In the genomic region with DNA sequence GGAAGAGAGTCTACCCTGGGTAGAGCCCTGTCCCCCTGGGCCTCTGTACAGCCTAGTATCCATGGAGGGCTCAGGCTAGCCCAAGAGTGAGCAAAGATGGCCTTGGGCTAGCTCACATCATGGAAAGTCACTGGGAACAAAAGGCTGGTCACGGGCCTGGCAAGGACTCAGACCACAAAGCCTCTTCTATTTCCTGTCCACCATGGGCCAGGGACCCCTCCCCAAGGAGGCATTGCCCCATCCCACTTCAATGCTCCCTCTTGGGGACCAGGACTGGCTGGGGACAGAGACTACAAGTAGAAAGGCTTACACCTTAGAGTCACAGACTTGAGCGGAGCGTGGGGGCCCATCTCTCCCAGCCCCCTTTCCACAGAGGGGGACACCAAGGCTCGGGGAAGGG, we compare ENCODE assay signal across 18 cellular contexts. TPM values are rescaled to one million over a fixed set of nuclear protein-coding genes. Genes with fewer than 3 reads are reported as not detected.
A peak's percentile ranks its signal among the peaks of the same experiment; 100 is the strongest.
DNase-seq lines count a peak whose midpoint lies in the region; TF ChIP-seq lines count a peak whose summit lies in the region.
"Had no signal": no experiment of that assay in that cellular context is flagged by ENCODE, and none has a peak within 500 bp of the region (broad histone marks: within the 10 kb centered on the region; RNA-seq: fewer than 3 reads in every experiment).

No MANE protein-coding gene starts in this region.

- no peak overlapping the region for H2AFZ ChIP-seq in OCI-LY7 (ENCODE audit: low read length)

- H3K36me3 Mint-ChIP-seq in progenitor cell of endocrine pancreas (ENCODE audit: insufficient read depth), result no peaks in the 10 kb centered on the region
- H3K36me3 Mint-ChIP-seq in activated T-helper 1 cell treated with anti-CD3 and anti-CD28 coated beads, Interleukin-12 subunit alpha, Interleukin-12 subunit beta, Interleukin-2, Interleukin-4 antibody, amounts not matched to agents 30 ng/mL and 10 ng/mL and 1 ng/mL, durations not matched to agents 14 hours and 24 hours and 36 hours (ENCODE audit: low read depth), result no peaks in the 10 kb centered on the region
- H3K36me3 Mint-ChIP-seq: CD4-positive, alpha-beta memory T cell had no signal

- H3K27me3 Mint-ChIP-seq in progenitor cell of endocrine pancreas, result peaks cover 13% of the 10 kb centered on the region
- peaks cover 3% of the 10 kb centered on the region for H3K27me3 Mint-ChIP-seq in activated T-helper 1 cell treated with anti-CD3 and anti-CD28 coated beads, Interleukin-12 subunit alpha, Interleukin-12 subunit beta, Interleukin-2, Interleukin-4 antibody, amounts not matched to agents 30 ng/mL and 10 ng/mL and 1 ng/mL, durations not matched to agents 14 hours and 24 hours and 36 hours (ENCODE audit: insufficient read depth)
- H3K27me3 Mint-ChIP-seq: CD4-positive, alpha-beta memory T cell; stimulated activated naive CD8-positive, alpha-beta T cell treated with anti-CD3 and anti-CD28 coated beads, Interleukin-15, Interleukin-2, amounts not matched to agents 100 ng/mL and 50 ng/mL, for 24 hours had no signal

- H3K4me3 ChIP-seq in ascending aorta (no peak overlapping the region), foreskin fibroblast (ENCODE audit: low read depth in 1 of 2, low read length in 2 of 2) (no peak overlapping the region), OCI-LY7 (ENCODE audit: low read depth, low read length, poor library complexity, severe bottlenecking) (no peak overlapping the region)

- no peaks in the 10 kb centered on the region for H3K9me2 ChIP-seq in OCI-LY7 (ENCODE audit: insufficient read depth, low read length)

- CTCF ChIA-PET in OCI-LY7 (lab: Charles Lee; ENCODE audit: unreplicated experiment), result no interaction called here

- no peak overlapping the region for H3K4me2 ChIP-seq in OCI-LY7 (ENCODE audit: low read length)
- H3K4me2 ChIP-seq: KMS-11 had no signal

- H3K79me2 ChIP-seq in OCI-LY7 (ENCODE audit: insufficient read depth, low read depth, low read length), result no peaks in the 10 kb centered on the region

- no peaks in the 10 kb centered on the region for H3K27me3 ChIP-seq in ascending aorta

- peak overlapping the region; percentile 76 for H3K27ac Mint-ChIP-seq in progenitor cell of endocrine pancreas
- H3K27ac Mint-ChIP-seq in activated T-helper 1 cell treated with anti-CD3 and anti-CD28 coated beads, Interleukin-12 subunit alpha, Interleukin-12 subunit beta, Interleukin-2, Interleukin-4 antibody, amounts not matched to agents 30 ng/mL and 10 ng/mL and 1 ng/mL, durations not matched to agents 14 hours and 24 hours and 36 hours, result no peak overlapping the region
- H3K27ac Mint-ChIP-seq: activated CD4-positive, alpha-beta T cell treated with anti-CD3 and anti-CD28 coated beads, Interleukin-2, amount 10 ng/mL, durations not matched to agents 24 days and 14 days; activated naive CD4-positive, alpha-beta T cell treated with anti-CD3 and anti-CD28 coated beads for 36 hours; CD4-positive, alpha-beta memory T cell; stimulated activated naive CD8-positive, alpha-beta T cell treated with anti-CD3 and anti-CD28 coated beads, Interleukin-15, Interleukin-2, amounts not matched to agents 100 ng/mL and 50 ng/mL, for 24 hours had no signal

- no peak overlapping the region for H3K4me3 Mint-ChIP-seq in progenitor cell of endocrine pancreas (ENCODE audit: low read depth)
- no peak overlapping the region for H3K4me3 Mint-ChIP-seq in activated T-helper 1 cell treated with anti-CD3 and anti-CD28 coated beads, Interleukin-12 subunit alpha, Interleukin-12 subunit beta, Interleukin-2, Interleukin-4 antibody, amounts not matched to agents 30 ng/mL and 10 ng/mL and 1 ng/mL, durations not matched to agents 14 hours and 24 hours and 36 hours
- H3K4me3 Mint-ChIP-seq: activated CD4-positive, alpha-beta T cell treated with anti-CD3 and anti-CD28 coated beads, Interleukin-2, amount 10 ng/mL, durations not matched to agents 24 days and 14 days; activated naive CD4-positive, alpha-beta T cell treated with anti-CD3 and anti-CD28 coated beads for 36 hours; CD4-positive, alpha-beta memory T cell; stimulated activated naive CD8-positive, alpha-beta T cell treated with anti-CD3 and anti-CD28 coated beads, Interleukin-15, Interleukin-2, amounts not matched to agents 100 ng/mL and 50 ng/mL, for 24 hours had no signal

- POLR2A ChIA-PET in OCI-LY7 (lab: Charles Lee), result no interaction called here

- H4K20me1 ChIP-seq in OCI-LY7 (ENCODE audit: insufficient read depth, low read length), result no peaks in the 10 kb centered on the region

- intact Hi-C loops in ascending aorta (cut with DNase I) (no loop called here), OCI-LY7 (cut with micrococcal nuclease; ENCODE audit: unreplicated experiment) (no loop called here)
- intact Hi-C loops in activated T-helper 1 cell treated with anti-CD3 and anti-CD28 coated beads, Interleukin-12 subunit alpha, Interleukin-12 subunit beta, Interleukin-2, Interleukin-4 antibody, amounts not matched to agents 30 ng/mL and 10 ng/mL and 1 ng/mL, durations not matched to agents 14 hours and 24 hours and 36 hours (cut with micrococcal nuclease), result no loop called here

- H3K4me1 Mint-ChIP-seq in progenitor cell of endocrine pancreas (ENCODE audit: low read depth), result peaks cover 12% of the 10 kb centered on the region
- no peaks in the 10 kb centered on the region for H3K4me1 Mint-ChIP-seq in activated T-helper 1 cell treated with anti-CD3 and anti-CD28 coated beads, Interleukin-12 subunit alpha, Interleukin-12 subunit beta, Interleukin-2, Interleukin-4 antibody, amounts not matched to agents 30 ng/mL and 10 ng/mL and 1 ng/mL, durations not matched to agents 14 hours and 24 hours and 36 hours (ENCODE audit: low read depth)

- H3K36me3 ChIP-seq in ascending aorta, result no peaks in the 10 kb centered on the region
- H3K36me3 ChIP-seq in OCI-LY7 (ENCODE audit: insufficient read depth, low read length), result no peaks in the 10 kb centered on the region

- BruUV-seq in OCI-LY7 (replicated peaks; lab: Mats Ljungman, UMichigan), result no TSS peak

- H3K27ac ChIP-seq in ascending aorta, result peak overlapping the region; percentile 53 to 74
- H3K27ac ChIP-seq in OCI-LY7 (ENCODE audit: low read depth, low read length, poor library complexity, severe bottlenecking), result no peak overlapping the region
- H3K27ac ChIP-seq: KMS-11 had no signal

- H3K9me3 Mint-ChIP-seq in progenitor cell of endocrine pancreas (ENCODE audit: low read depth), result no peaks in the 10 kb centered on the region
- no peaks in the 10 kb centered on the region for H3K9me3 Mint-ChIP-seq in activated T-helper 1 cell treated with anti-CD3 and anti-CD28 coated beads, Interleukin-12 subunit alpha, Interleukin-12 subunit beta, Interleukin-2, Interleukin-4 antibody, amounts not matched to agents 30 ng/mL and 10 ng/mL and 1 ng/mL, durations not matched to agents 14 hours and 24 hours and 36 hours
- H3K9me3 Mint-ChIP-seq: activated CD4-positive, alpha-beta T cell treated with anti-CD3 and anti-CD28 coated beads, Interleukin-2, amount 10 ng/mL, durations not matched to agents 24 days and 14 days; activated naive CD4-positive, alpha-beta T cell treated with anti-CD3 and anti-CD28 coated beads for 36 hours; stimulated activated naive CD8-positive, alpha-beta T cell treated with anti-CD3 and anti-CD28 coated beads, Interleukin-15, Interleukin-2, amounts not matched to agents 100 ng/mL and 50 ng/mL, for 24 hours had no signal

- TF ChIP-seq CTCF in ascending aorta (IDR thresholded peaks at IDR 0.05) (no peak), progenitor cell of endocrine pancreas (IDR thresholded peaks at IDR 0.05; ENCODE audit: unreplicated experiment) (no peak), foreskin fibroblast (IDR thresholded peaks at IDR 0.05; ENCODE audit: low read depth, low read length) (no peak), OCI-LY7 (conservative IDR thresholded peaks at IDR 0.05; ENCODE audit: low read length) (no peak)

- DNase-seq in Ammon's horn (ENCODE audit: low spot score), result peak; percentile 62
- no peak for DNase-seq in ascending aorta (ENCODE audit: low spot score in 2 of 2)
- DNase-seq in foreskin melanocyte, result peak; percentile 67
- DNase-seq in progenitor cell of endocrine pancreas (ENCODE audit: low spot score, unreplicated experiment), result no peak
- no peak for DNase-seq in foreskin fibroblast
- DNase-seq in COLO668 (lab: John Stamatoyannopoulos, UW; ENCODE audit: unreplicated experiment), result no peak
- DNase-seq in OCI-LY7 (ENCODE audit: low spot score), result no peak
- no peak for DNase-seq in activated T-helper 1 cell treated with anti-CD3 and anti-CD28 coated beads, Interleukin-12 subunit alpha, Interleukin-12 subunit beta, Interleukin-2, Interleukin-4 antibody, amounts not matched to agents 30 ng/mL and 10 ng/mL and 1 ng/mL, durations not matched to agents 14 hours and 24 hours and 36 hours (ENCODE audit: low spot score)
- DNase-seq: activated CD4-positive, alpha-beta T cell treated with anti-CD3 and anti-CD28 coated beads, Interleukin-2, amount 10 ng/mL, durations not matched to agents 24 days and 14 days; activated naive CD4-positive, alpha-beta T cell treated with anti-CD3 and anti-CD28 coated beads for 36 hours; CD4-positive, alpha-beta memory T cell; H7; left colon; NCI-H1092; NCI-H748 treated with DMSO at 0.1 percent for 48 hours; PC-3 had no signal

- peaks cover 4 to 10% of the 10 kb centered on the region in 2 donors for H3K4me1 ChIP-seq in ascending aorta
- no peaks in the 10 kb centered on the region for H3K4me1 ChIP-seq in OCI-LY7 (ENCODE audit: insufficient read depth, low read length, poor library complexity, severe bottlenecking)

- no peaks in the 10 kb centered on the region for H3K9me3 ChIP-seq in ascending aorta
- no peaks in the 10 kb centered on the region for H3K9me3 ChIP-seq in OCI-LY7 (ENCODE audit: low read length)

RNA-seq across cellular contexts. Expression of gene DUSP7, which starts 16.9 kb away (rescaled TPM):
- total RNA-seq in ascending aorta, result 76.5 TPM
- 10.1 and 10.3 TPM in 2 replicates for total RNA-seq in progenitor cell of endocrine pancreas
- total RNA-seq in OCI-LY7 (2014; rRNA removed; shearing (Covaris generic)), result 8.4 and 11.4 TPM in 2 replicates
- 13.5 and 14.4 TPM in 2 replicates for total RNA-seq in OCI-LY7 (2022)
- total RNA-seq in activated T-helper 1 cell treated with anti-CD3 and anti-CD28 coated beads, Interleukin-12 subunit alpha, Interleukin-12 subunit beta, Interleukin-2, Interleukin-4 antibody, amounts not matched to agents 30 ng/mL and 10 ng/mL and 1 ng/mL, durations not matched to agents 14 hours and 24 hours and 36 hours, result 35.4 and 37.4 TPM in 2 replicates

RNA-seq across cellular contexts. Expression of gene RPL29, which starts 43.7 kb away (rescaled TPM):
- total RNA-seq in ascending aorta (1,224 TPM), progenitor cell of endocrine pancreas (1,205 and 1,236 TPM in 2 replicates), OCI-LY7 (2022) (1,513 and 1,535 TPM in 2 replicates)
- total RNA-seq in OCI-LY7 (2014; rRNA removed; shearing (Covaris generic)), result 1,739 and 1,781 TPM in 2 replicates
- 1,590 and 1,596 TPM in 2 replicates for total RNA-seq in activated T-helper 1 cell treated with anti-CD3 and anti-CD28 coated beads, Interleukin-12 subunit alpha, Interleukin-12 subunit beta, Interleukin-2, Interleukin-4 antibody, amounts not matched to agents 30 ng/mL and 10 ng/mL and 1 ng/mL, durations not matched to agents 14 hours and 24 hours and 36 hours

RNA-seq across cellular contexts. Expression of gene ACY1, which starts 56.1 kb away (rescaled TPM):
- total RNA-seq in ascending aorta (94.0 TPM), progenitor cell of endocrine pancreas (38.0 and 43.0 TPM in 2 replicates), OCI-LY7 (2022) (4.0 and 5.6 TPM in 2 replicates)
- total RNA-seq in OCI-LY7 (2014; rRNA removed; shearing (Covaris generic)), result 0.54 and 3.3 TPM in 2 replicates
- 58.0 and 58.5 TPM in 2 replicates for total RNA-seq in activated T-helper 1 cell treated with anti-CD3 and anti-CD28 coated beads, Interleukin-12 subunit alpha, Interleukin-12 subunit beta, Interleukin-2, Interleukin-4 antibody, amounts not matched to agents 30 ng/mL and 10 ng/mL and 1 ng/mL, durations not matched to agents 14 hours and 24 hours and 36 hours

Comparison
In these comparisons a context has a peak if more than half of its experiments do, and no peak if none do; other contexts are left out.
1. DNase-seq: peak in Ammon's horn (single experiment) and foreskin melanocyte (single experiment); none in ascending aorta (0 of 2), progenitor cell of endocrine pancreas (single experiment), foreskin fibroblast (0 of 2), COLO668 (single experiment), OCI-LY7 (single experiment) and activated T-helper 1 cell treated with anti-CD3 and anti-CD28 coated beads, Interleukin-12 subunit alpha, Interleukin-12 subunit beta, Interleukin-2, Interleukin-4 antibody, amounts not matched to agents 30 ng/mL and 10 ng/mL and 1 ng/mL, durations not matched to agents 14 hours and 24 hours and 36 hours (single experiment).